Comparison of ENCODE assay signal across 8 cellular contexts in genomic region chr22:42439821-42440674, GRCh38. TPM values are rescaled to one million over a fixed set of nuclear protein-coding genes. Genes with fewer than 3 reads are reported as not detected.
DNase-seq lines count a peak whose midpoint lies in the region; ATAC-seq, FAIRE-seq and TF ChIP-seq lines count a peak whose summit lies in the region.

No MANE protein-coding gene starts in this region.

- no peak for DNase-seq in GM12892 (ENCODE audit: insufficient read length)
- peak; percentile 66 for DNase-seq in NOMO-1 treated with DMSO at 0.1 percent for 48 hours (lab: John Stamatoyannopoulos, UW; ENCODE audit: unreplicated experiment)
- DNase-seq in skeletal muscle cell (ENCODE audit: low read depth), result no peak
- no peak for DNase-seq in NCI-H2029 (lab: John Stamatoyannopoulos, UW)
- no peak for DNase-seq in NCI-H146 (lab: John Stamatoyannopoulos, UW)
- no peak for DNase-seq in DMS53 treated with DMSO at 0.1 percent for 48 hours (lab: John Stamatoyannopoulos, UW; ENCODE audit: unreplicated experiment)

- peak; percentile 47 for TF ChIP-seq POLR2A in GM12892 (IDR thresholded peaks at IDR 0.05; ENCODE audit: low read depth, low read length)

- H3K4me1 Mint-ChIP-seq in dendritic cell treated with granulocyte-macrophage colony-stimulating factor and Interleukin-4, amounts not matched to agents 40 ng/mL and 50 ng/mL, for 4 days (ENCODE audit: low read depth), result peaks cover 82% of the 10 kb centered on the region

- H3K27ac Mint-ChIP-seq in dendritic cell treated with granulocyte-macrophage colony-stimulating factor and Interleukin-4, amounts not matched to agents 40 ng/mL and 50 ng/mL, for 4 days, result peak overlapping the region; percentile 80

- H3K27me3 Mint-ChIP-seq in dendritic cell treated with granulocyte-macrophage colony-stimulating factor and Interleukin-4, amounts not matched to agents 40 ng/mL and 50 ng/mL, for 4 days, result peaks cover 2% of the 10 kb centered on the region

- intact Hi-C loops in dendritic cell treated with granulocyte-macrophage colony-stimulating factor and Interleukin-4, amounts not matched to agents 40 ng/mL and 50 ng/mL, for 4 days (cut with micrococcal nuclease), result loop anchor here (5.0 to 10.0 kb wide), 4 partner anchors 63 to 475 kb away; partner anchors contain the start of genes NDUFA6 and SEPTIN3

- peak overlapping the region; percentile 61 for H3K4me3 Mint-ChIP-seq in dendritic cell treated with granulocyte-macrophage colony-stimulating factor and Interleukin-4, amounts not matched to agents 40 ng/mL and 50 ng/mL, for 4 days

- H3K4me3 ChIP-seq in skeletal muscle cell (ENCODE audit: low read depth, low read length), result peak overlapping the region; percentile 15

- no peaks in the 10 kb centered on the region for H3K36me3 Mint-ChIP-seq in dendritic cell treated with granulocyte-macrophage colony-stimulating factor and Interleukin-4, amounts not matched to agents 40 ng/mL and 50 ng/mL, for 4 days (ENCODE audit: low read depth)

- peak; percentile 78 for FAIRE-seq in GM12892 (lab: Jason Lieb, UNC)

- no peaks in the 10 kb centered on the region for H3K9me3 Mint-ChIP-seq in dendritic cell treated with granulocyte-macrophage colony-stimulating factor and Interleukin-4, amounts not matched to agents 40 ng/mL and 50 ng/mL, for 4 days

- no peak for ATAC-seq in GM21825 (IDR thresholded peaks at IDR 0.05; ENCODE audit: unreplicated experiment)

RNA-seq across cellular contexts. Expression of gene NFAM1, which starts 7.8 kb away (rescaled TPM):
- 0.32 TPM for polyA plus RNA-seq in GM12892 (2012; ENCODE audit: missing spikeins)
